Comparison of ENCODE assay signal across 9 cellular contexts in the genomic region with DNA sequence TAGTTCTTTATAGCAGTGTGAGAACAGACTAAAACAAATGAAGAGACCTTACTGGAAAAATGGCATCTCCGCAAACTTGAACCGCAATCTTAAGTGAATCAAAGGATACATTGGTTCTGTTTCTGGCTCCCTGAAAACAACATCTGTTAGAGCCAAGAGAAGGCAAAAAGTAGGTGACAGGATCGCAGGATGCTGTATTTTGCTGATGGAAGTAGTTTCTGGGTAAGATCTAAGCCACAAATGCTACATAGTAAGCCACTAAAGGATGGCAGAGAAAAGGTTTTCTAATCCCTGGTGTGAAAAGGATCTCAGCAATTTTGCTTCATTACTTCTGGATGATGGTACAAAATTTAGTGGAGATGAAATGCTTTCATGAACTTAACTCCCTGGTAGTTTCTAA.
"Had no signal": no experiment of that assay in that cellular context is flagged by ENCODE, and none has a peak within 500 bp of the region (broad histone marks: within the 10 kb centered on the region; RNA-seq: fewer than 3 reads in every experiment).

No MANE protein-coding gene starts in this region.

- FAIRE-seq: H1, H54 had no signal

- H3K27ac ChIP-seq: GM23248 had no signal

- H3K4me3 ChIP-seq: GM23248, HAP-1 had no signal

- H3K36me3 ChIP-seq: HAP-1 had no signal

- H3K4me1 ChIP-seq: HAP-1 had no signal

- H3K9me3 Mint-ChIP-seq: HFFc6 had no signal

- H3K4me3 Mint-ChIP-seq: HFFc6 had no signal

- ATAC-seq: HCT116 had no signal

- DNase-seq: GM23248, GOT3, H7, HCEC 1CT, HFFc6 had no signal

- H3K9me3 ChIP-seq: HAP-1 had no signal

- H3K9ac ChIP-seq: GM23248 had no signal

- H3K27ac Mint-ChIP-seq: HFFc6 had no signal

- H2AFZ ChIP-seq: GM23248 had no signal
